Comparison of ENCODE assay signal across 1 cellular context in genomic region chr1:156496211-156496761, GRCh38.
TF ChIP-seq lines count a peak whose summit lies in the region.

No MANE protein-coding gene starts in this region.

TF ChIP-seq in HCT116, 20 proteins besides CTCF, POLR2A, EP300 and RAD21:
- TF ChIP-seq YY1 (IDR thresholded peaks at IDR 0.05; ENCODE audit: extremely low read depth, insufficient replicate concordance, low read depth, low read length), result no peak
TF ChIP-seq in HCT116: peak in this region for 0.
